ENCODE assay signal across 25 cellular contexts in genomic region chr20:19361801-19362200, GRCh38.
"Had no signal": no experiment of that assay in that cellular context is flagged by ENCODE, and none has a peak within 500 bp of the region (broad histone marks: within the 10 kb centered on the region; RNA-seq: fewer than 3 reads in every experiment).

No MANE protein-coding gene starts in this region.

- H3K9ac ChIP-seq: neural progenitor cell, parathyroid adenoma had no signal

- H2AFZ ChIP-seq: neural progenitor cell, parathyroid adenoma had no signal

- ATAC-seq: naive thymus-derived CD8-positive, alpha-beta T cell; natural killer cell treated with Interleukin-12 subunit alpha and Interleukin-12 subunit beta and Interleukin-15 and Interleukin-18, amount 100 ng/mL, for 72 hours; psoas muscle; right cardiac atrium; right lobe of liver; stimulated activated effector memory CD8-positive, alpha-beta T cell treated with anti-CD3 and anti-CD28 coated beads, Interleukin-12 subunit alpha, Interleukin-12 subunit beta, amount 100 ng/mL, for 72 hours; stimulated activated naive B cell treated with anti-CD40 and anti-IgM and Interleukin-4, amounts not matched to agents 10 μg/mL and 1 μg/mL and 100 μg/mL, for 72 hours; upper lobe of right lung had no signal

- H3K9me3 ChIP-seq: ovary, psoas muscle, right lobe of liver, sigmoid colon, stomach, thoracic aorta, tibial artery, transverse colon, upper lobe of right lung, uterus had no signal

- H3K4me2 ChIP-seq: neural progenitor cell had no signal

- H3K4me3 ChIP-seq: neural progenitor cell, ovary, psoas muscle, right lobe of liver, sigmoid colon, stomach, thoracic aorta, tibial artery, transverse colon, upper lobe of right lung, uterus had no signal

- H3K4me1 ChIP-seq: neural progenitor cell, parathyroid adenoma, right lobe of liver, stomach, transverse colon, upper lobe of right lung, uterus had no signal

- H3K79me2 ChIP-seq: parathyroid adenoma had no signal

- FAIRE-seq: small intestine had no signal

- DNase-seq: naive thymus-derived CD8-positive, alpha-beta T cell; occipital lobe; ovary; posterior cingulate gyrus; psoas muscle; right cardiac atrium; right lobe of liver; sigmoid colon; small intestine; stimulated activated CD4-positive, alpha-beta T cell treated with anti-CD3 and anti-CD28 coated beads, Interleukin-15, amount 100 ng/mL, for 24 hours; stimulated activated CD4-positive, alpha-beta T cell treated with anti-CD3 and anti-CD28 coated beads, Interleukin-2, amount 100 ng/mL, for 24 hours; stimulated activated CD4-positive, alpha-beta T cell treated with anti-CD3 and anti-CD28 coated beads, Interleukin-2, amount 100 ng/mL, for 48 hours; stimulated activated CD4-positive, alpha-beta T cell treated with anti-CD3 and anti-CD28 coated beads, Interleukin-4, amount 100 ng/mL, for 24 hours; stimulated activated naive B cell treated with anti-CD40 and anti-IgM and Interleukin-4, amounts not matched to agents 10 μg/mL and 1 μg/mL and 100 μg/mL, for 72 hours; stimulated activated naive CD4-positive, alpha-beta T cell treated with Interleukin-2 at 50 U/mL for 16 hours; stomach; tibial artery; transverse colon; upper lobe of right lung; uterus had no signal

- H3K27ac ChIP-seq: neural progenitor cell, ovary, parathyroid adenoma, psoas muscle, right lobe of liver, sigmoid colon, stomach, thoracic aorta, tibial artery, transverse colon, upper lobe of right lung, uterus had no signal

- H3K36me3 ChIP-seq: neural progenitor cell, ovary, right lobe of liver, sigmoid colon, stomach, thoracic aorta, tibial artery, transverse colon, upper lobe of right lung, uterus had no signal

- H3K27me3 ChIP-seq: neural progenitor cell, ovary, right lobe of liver, sigmoid colon, stomach, tibial artery, transverse colon, upper lobe of right lung, uterus had no signal
